In the genomic region with DNA sequence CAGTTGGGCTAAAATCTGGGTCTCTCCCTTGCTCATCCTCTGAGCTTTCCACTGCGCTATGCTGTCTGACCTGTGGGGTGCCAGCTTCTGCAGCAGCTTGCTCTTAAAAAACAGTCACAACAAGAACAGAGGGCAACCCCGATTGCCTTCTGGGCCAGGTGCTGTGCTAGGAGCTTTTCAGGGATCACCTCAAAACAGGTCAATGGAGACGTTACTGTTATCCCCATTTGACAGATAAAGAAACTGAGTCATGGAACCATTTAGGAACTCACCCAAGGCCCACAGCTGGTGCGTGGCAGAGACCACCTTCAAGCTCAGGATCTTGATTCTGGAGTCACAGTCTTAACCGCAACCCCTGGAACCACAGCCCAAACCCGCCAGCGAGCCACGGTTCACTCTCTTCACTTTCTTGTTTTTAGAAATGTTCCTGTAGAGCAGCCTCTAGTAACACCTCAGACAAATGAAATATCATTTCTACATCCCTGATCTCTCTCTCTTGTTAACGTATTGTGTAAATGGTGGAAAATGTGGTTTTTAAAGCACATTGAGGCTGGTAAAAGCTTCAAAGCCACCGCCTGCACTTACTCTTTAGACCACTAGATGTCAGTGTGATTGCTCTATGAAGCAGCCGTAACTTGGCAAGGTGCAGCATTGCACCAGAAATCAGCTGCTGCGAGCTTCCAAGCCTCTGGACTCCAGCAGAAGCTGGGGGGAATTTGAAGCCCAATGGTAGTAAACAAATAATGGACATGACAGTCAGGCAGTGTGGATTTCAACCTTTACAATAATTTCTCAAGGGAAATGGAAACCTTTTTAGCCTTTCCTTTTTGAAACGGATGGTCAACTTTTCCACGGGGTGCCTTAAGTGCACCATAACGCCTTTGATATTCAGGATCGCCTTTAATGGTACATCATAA, we compare ENCODE assay signal across 8 cellular contexts. TPM values are rescaled to one million over a fixed set of nuclear protein-coding genes. Genes with fewer than 3 reads are reported as not detected.
A peak's percentile ranks its signal among the peaks of the same experiment; 100 is the strongest.
DNase-seq lines count a peak whose midpoint lies in the region; ATAC-seq and TF ChIP-seq lines count a peak whose summit lies in the region.

No MANE protein-coding gene starts in this region.

- H3K4me3 Mint-ChIP-seq in activated CD4-positive, alpha-beta T cell treated with anti-CD3 and anti-CD28 coated beads, Interleukin-2, amount 10 ng/mL, durations not matched to agents 24 days and 14 days: peak overlapping the region; percentile 89

- DNase-seq in AML-193 (lab: John Stamatoyannopoulos, UW) (peak; percentile 83 to 86), NCI-H69 (lab: John Stamatoyannopoulos, UW) (peak; percentile 73), dedifferentiated amniotic fluid mesenchymal stem cell (ENCODE audit: extremely low spot score) (peak; percentile 88), right lobe of liver (peak; percentile 61 to 75 (median 62))
- peak; percentile 94 for DNase-seq in activated CD4-positive, alpha-beta T cell treated with anti-CD3 and anti-CD28 coated beads, Interleukin-2, amount 10 ng/mL, durations not matched to agents 24 days and 14 days
- peak in 2 of 3 donors; percentile 59 to 63 for DNase-seq in stimulated activated CD4-positive, alpha-beta T cell treated with anti-CD3 and anti-CD28 coated beads, TNF-alpha, amount 100 ng/mL, for 1 hour (ENCODE audit: low read depth in 3 of 3, low spot score in 1 of 3)

- H3K36me3 Mint-ChIP-seq in activated CD4-positive, alpha-beta T cell treated with anti-CD3 and anti-CD28 coated beads, Interleukin-2, amount 10 ng/mL, durations not matched to agents 24 days and 14 days (ENCODE audit: low read depth): no peaks in the 10 kb centered on the region

- intact Hi-C loops in activated CD4-positive, alpha-beta T cell treated with anti-CD3 and anti-CD28 coated beads, Interleukin-2, amount 10 ng/mL, durations not matched to agents 24 days and 14 days (cut with micrococcal nuclease): loop anchor here (1.0 to 10.0 kb wide), 9 partner anchors 17 to 1617 kb away; partner anchors contain the start of gene RPL37
- intact Hi-C loops in right lobe of liver (cut with DNase I): loop anchor here in 1 of 2 donors (10.0 kb wide), 1 partner anchor 347 kb away; no protein-coding TSS in a partner anchor

- H3K36me3 ChIP-seq in right lobe of liver: no peaks in the 10 kb centered on the region

- no peak overlapping the region for H3K27ac ChIP-seq in right lobe of liver

- peak overlapping the region; percentile 95 for H3K27ac Mint-ChIP-seq in activated CD4-positive, alpha-beta T cell treated with anti-CD3 and anti-CD28 coated beads, Interleukin-2, amount 10 ng/mL, durations not matched to agents 24 days and 14 days

- no peak for TF ChIP-seq POLR2A in right lobe of liver (IDR thresholded peaks at IDR 0.05)

- H3K27me3 Mint-ChIP-seq in activated CD4-positive, alpha-beta T cell treated with anti-CD3 and anti-CD28 coated beads, Interleukin-2, amount 10 ng/mL, durations not matched to agents 24 days and 14 days: no peaks in the 10 kb centered on the region

- no peaks in the 10 kb centered on the region for H3K9me3 ChIP-seq in right lobe of liver

- H3K27me3 ChIP-seq in right lobe of liver: no peaks in the 10 kb centered on the region

- ATAC-seq in GM19035 (IDR thresholded peaks at IDR 0.05; ENCODE audit: unreplicated experiment): peak; percentile 92
- peak; percentile 75 for ATAC-seq in HG03378 (IDR thresholded peaks at IDR 0.05; ENCODE audit: unreplicated experiment)
- ATAC-seq in right lobe of liver: peak; percentile 91 to 96 (median 94)

- peak; percentile 97 to 99 (median 97) for TF ChIP-seq CTCF in right lobe of liver (IDR thresholded peaks at IDR 0.05)

- no peak overlapping the region for H3K4me3 ChIP-seq in right lobe of liver

- no peaks in the 10 kb centered on the region for H3K9me3 Mint-ChIP-seq in activated CD4-positive, alpha-beta T cell treated with anti-CD3 and anti-CD28 coated beads, Interleukin-2, amount 10 ng/mL, durations not matched to agents 24 days and 14 days

- H3K4me1 ChIP-seq in right lobe of liver: no peaks in the 10 kb centered on the region

- peaks cover 48% of the 10 kb centered on the region for H3K4me1 Mint-ChIP-seq in activated CD4-positive, alpha-beta T cell treated with anti-CD3 and anti-CD28 coated beads, Interleukin-2, amount 10 ng/mL, durations not matched to agents 24 days and 14 days

- WGBS in right lobe of liver (ENCODE audit: insufficient coverage, low coverage, low lambda C conversion rate, missing lambda C conversion rate): 51% methylated on average over 15 of the region's 16 CpGs

RNA-seq across cellular contexts. Expression of gene FYB1, which starts 1.7 kb away (rescaled TPM):
- 84.9 and 93.7 TPM in 2 replicates for total RNA-seq in activated CD4-positive, alpha-beta T cell treated with anti-CD3 and anti-CD28 coated beads, Interleukin-2, amount 10 ng/mL, durations not matched to agents 24 days and 14 days
- total RNA-seq in right lobe of liver: 10 to 100 TPM in 3 of 6 experiments, 1 to 10 TPM in 3; 3.7 to 15.3 (median 9.1) TPM
